27 cellular contexts compared by ENCODE assay signal in the genomic region with DNA sequence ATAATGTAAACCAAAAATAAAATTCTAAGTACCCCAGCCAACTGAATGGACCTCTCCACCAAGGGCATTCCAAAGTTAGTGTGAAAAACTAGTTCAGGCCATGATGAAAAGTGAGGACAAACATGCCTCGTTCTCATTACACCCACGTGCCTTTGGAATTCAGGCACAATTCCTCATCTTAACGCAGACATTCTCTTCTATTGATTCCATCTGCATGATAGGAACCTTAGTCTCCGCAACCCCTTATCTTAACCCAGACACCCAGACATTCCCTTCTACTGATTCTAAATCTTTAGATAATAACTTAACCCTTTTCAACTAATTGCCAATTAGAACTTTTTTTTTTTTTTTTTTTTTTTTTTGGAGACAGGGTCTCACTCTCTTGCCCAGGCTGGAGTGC.
"Had no signal": no experiment of that assay in that cellular context is flagged by ENCODE, and none has a peak within 500 bp of the region (broad histone marks: within the 10 kb centered on the region; RNA-seq: fewer than 3 reads in every experiment).

No MANE protein-coding gene starts in this region.

- H3K4me1 ChIP-seq: right lobe of liver had no signal

- ATAC-seq: activated CD4-positive, CD25-positive, alpha-beta regulatory T cell treated with anti-CD3 and anti-CD28 coated beads, Interleukin-2, amount 50 U/mL, for 24 hours; left lung; lower lobe of right lung; mucosa of descending colon; stimulated activated effector memory CD8-positive, alpha-beta T cell treated with anti-CD3 and anti-CD28 coated beads, Interleukin-12 subunit alpha, Interleukin-12 subunit beta, amount 100 ng/mL, for 72 hours; T-helper 17 cell had no signal

- H3K27ac ChIP-seq: lower lobe of right lung, neutrophil, right lobe of liver, thyroid gland, WERI-Rb-1 had no signal

- H3K4me3 ChIP-seq: esophagus squamous epithelium, left lung, lower lobe of right lung, mucosa of descending colon, right lobe of liver, skin epidermis, stomach, thyroid gland had no signal

- H3K36me3 Mint-ChIP-seq: activated naive CD4-positive, alpha-beta T cell treated with anti-CD3 and anti-CD28 coated beads, Interleukin-2, amount 10 ng/mL, durations not matched to agents 7 days and 5 days; activated naive CD8-positive, alpha-beta T cell treated with anti-CD3 and anti-CD28 coated beads, Interleukin-2, amount 10 ng/mL, durations not matched to agents 7 days and 5 days; stimulated activated effector memory CD8-positive, alpha-beta T cell treated with anti-CD3 and anti-CD28 coated beads, Interleukin-12 subunit alpha, Interleukin-12 subunit beta, amount 100 ng/mL, for 72 hours had no signal

- H3K27me3 ChIP-seq: esophagus squamous epithelium, left lung, neutrophil, right lobe of liver, stomach, thyroid gland had no signal

- H3K9me3 ChIP-seq: esophagus squamous epithelium, left lung, lower lobe of right lung, mucosa of descending colon, neutrophil, right lobe of liver, stomach, thyroid gland had no signal

- H3K4me3 Mint-ChIP-seq: activated naive CD4-positive, alpha-beta T cell treated with anti-CD3 and anti-CD28 coated beads, Interleukin-2, amount 10 ng/mL, durations not matched to agents 7 days and 5 days; activated naive CD8-positive, alpha-beta T cell treated with anti-CD3 and anti-CD28 coated beads, Interleukin-2, amount 10 ng/mL, durations not matched to agents 7 days and 5 days; activated T-cell treated with anti-CD3 and anti-CD28 coated beads, Interleukin-2, amount 50 U/mL, for 24 hours; nephron progenitor cell; stimulated activated effector memory CD8-positive, alpha-beta T cell treated with anti-CD3 and anti-CD28 coated beads, Interleukin-12 subunit alpha, Interleukin-12 subunit beta, amount 100 ng/mL, for 72 hours; T-helper 17 cell had no signal

- H3K27ac Mint-ChIP-seq: activated naive CD4-positive, alpha-beta T cell treated with anti-CD3 and anti-CD28 coated beads, Interleukin-2, amount 10 ng/mL, durations not matched to agents 7 days and 5 days; activated naive CD8-positive, alpha-beta T cell treated with anti-CD3 and anti-CD28 coated beads, Interleukin-2, amount 10 ng/mL, durations not matched to agents 7 days and 5 days; activated T-cell treated with anti-CD3 and anti-CD28 coated beads, Interleukin-2, amount 50 U/mL, for 24 hours; nephron progenitor cell; progenitor cell of endocrine pancreas; stimulated activated effector memory CD8-positive, alpha-beta T cell treated with anti-CD3 and anti-CD28 coated beads, Interleukin-12 subunit alpha, Interleukin-12 subunit beta, amount 100 ng/mL, for 72 hours; T-helper 17 cell had no signal

- H3K36me3 ChIP-seq: esophagus squamous epithelium, left lung, lower lobe of right lung, neutrophil, right lobe of liver, stomach, thyroid gland, WERI-Rb-1 had no signal

- H3K4me1 Mint-ChIP-seq: activated naive CD4-positive, alpha-beta T cell treated with anti-CD3 and anti-CD28 coated beads, Interleukin-2, amount 10 ng/mL, durations not matched to agents 7 days and 5 days; activated naive CD8-positive, alpha-beta T cell treated with anti-CD3 and anti-CD28 coated beads, Interleukin-2, amount 10 ng/mL, durations not matched to agents 7 days and 5 days had no signal

- DNase-seq: activated CD4-positive, alpha-beta T cell treated with anti-CD3 and anti-CD28 coated beads for 48 hours; activated CD4-positive, alpha-beta T cell treated with anti-CD3 and anti-CD28 coated beads, Interleukin-2, amount 50 U/mL, for 48 hours; activated CD8-positive, alpha-beta memory T cell treated with anti-CD3 and anti-CD28 coated beads, Interleukin-2, amount 50 U/mL, for 4 hours; activated gamma-delta T cell; activated naive CD4-positive, alpha-beta T cell treated with anti-CD3 and anti-CD28 coated beads, Interleukin-2, amount 10 ng/mL, durations not matched to agents 7 days and 5 days; activated naive CD8-positive, alpha-beta T cell treated with anti-CD3 and anti-CD28 coated beads, Interleukin-2, amount 10 ng/mL, durations not matched to agents 7 days and 5 days; activated T-cell treated with anti-CD3 and anti-CD28 coated beads, Interleukin-2, amount 50 U/mL, for 24 hours; amniotic stem cell; caudate nucleus; esophagus squamous epithelium; foreskin melanocyte; left lung; lower lobe of right lung; nephron progenitor cell; stimulated activated CD4-positive, alpha-beta T cell treated with anti-CD3 and anti-CD28 coated beads, Interleukin-4, amount 100 ng/mL, for 24 hours; stomach; T-helper 17 cell; T1000; thyroid gland; WERI-Rb-1 had no signal

- H3K9me3 Mint-ChIP-seq: activated naive CD4-positive, alpha-beta T cell treated with anti-CD3 and anti-CD28 coated beads, Interleukin-2, amount 10 ng/mL, durations not matched to agents 7 days and 5 days; activated naive CD8-positive, alpha-beta T cell treated with anti-CD3 and anti-CD28 coated beads, Interleukin-2, amount 10 ng/mL, durations not matched to agents 7 days and 5 days; activated T-cell treated with anti-CD3 and anti-CD28 coated beads, Interleukin-2, amount 50 U/mL, for 24 hours; nephron progenitor cell; stimulated activated effector memory CD8-positive, alpha-beta T cell treated with anti-CD3 and anti-CD28 coated beads, Interleukin-12 subunit alpha, Interleukin-12 subunit beta, amount 100 ng/mL, for 72 hours had no signal
